1 cellular context compared by ENCODE assay signal in genomic region chr13:36344886-36345437, GRCh38.
TF ChIP-seq lines count a peak whose summit lies in the region.

No MANE protein-coding gene starts in this region.

TF ChIP-seq in K562, 482 proteins besides CTCF, POLR2A, EP300 and RAD21 (continued from another document):
- TF ChIP-seq ARID3A (IDR thresholded peaks at IDR 0.05; ENCODE audit: borderline replicate concordance, low read depth, low read length) (no peak), RBM15 (IDR thresholded peaks at IDR 0.05; ENCODE audit: insufficient read depth, low read length) (no peak), ARNT (IDR thresholded peaks at IDR 0.05) (no peak), ADNP (tag; IDR thresholded peaks at IDR 0.05) (no peak), ZNF140 (CRISPR knock-in tag; IDR thresholded peaks at IDR 0.05) (no peak), ZNF76 (CRISPR knock-in tag; IDR thresholded peaks at IDR 0.05; ENCODE audit: borderline replicate concordance) (no peak), SP1 (CRISPR knock-in tag; IDR thresholded peaks at IDR 0.05) (no peak)
